Comparison of ENCODE assay signal across 12 cellular contexts in genomic region chr10:103894454-103894853, GRCh38. TPM values are rescaled to one million over a fixed set of nuclear protein-coding genes. Genes with fewer than 3 reads are reported as not detected.
DNase-seq lines count a peak whose midpoint lies in the region; ATAC-seq and TF ChIP-seq lines count a peak whose summit lies in the region.
"Had no signal": no experiment of that assay in that cellular context is flagged by ENCODE, and none has a peak within 500 bp of the region (broad histone marks: within the 10 kb centered on the region; RNA-seq: fewer than 3 reads in every experiment).

No MANE protein-coding gene starts in this region.

- H3K27ac Mint-ChIP-seq in T-helper 2 cell treated with Interferon-gamma antibody and Interleukin-4, amounts not matched to agents 5 μg/mL and 100 μg/mL, for 36 hours, result peak overlapping the region; percentile 72

- H3K4me1 ChIP-seq in breast epithelium, result no peaks in the 10 kb centered on the region
- peaks cover 7 to 13% of the 10 kb centered on the region in 2 donors for H3K4me1 ChIP-seq in thoracic aorta (ENCODE audit: control insufficient read depth in 1 of 2, low read depth in 2 of 2)

- H3K4me3 ChIP-seq in breast epithelium (no peak overlapping the region), thoracic aorta (no peak overlapping the region)

- no peaks in the 10 kb centered on the region for H3K27me3 Mint-ChIP-seq in T-helper 2 cell treated with Interferon-gamma antibody and Interleukin-4, amounts not matched to agents 5 μg/mL and 100 μg/mL, for 36 hours (ENCODE audit: low read depth)
- H3K27me3 Mint-ChIP-seq: B cell, IgD-negative memory B cell had no signal

- peak overlapping the region; percentile 41 for H3K4me3 Mint-ChIP-seq in T-helper 2 cell treated with Interferon-gamma antibody and Interleukin-4, amounts not matched to agents 5 μg/mL and 100 μg/mL, for 36 hours
- H3K4me3 Mint-ChIP-seq: B cell, IgD-negative memory B cell had no signal

- H3K27me3 ChIP-seq in breast epithelium (no peaks in the 10 kb centered on the region), thoracic aorta (replicated peaks; ENCODE audit: insufficient read depth) (no peaks in the 10 kb centered on the region)

- H3K27ac ChIP-seq in breast epithelium (peak overlapping the region; percentile 72 to 75), thoracic aorta (peak overlapping the region in 1 of 2 donors; percentile 10)

- TF ChIP-seq CTCF in breast epithelium (IDR thresholded peaks at IDR 0.05), result no peak
- no peak for TF ChIP-seq CTCF in thoracic aorta (IDR thresholded peaks at IDR 0.05)

- H3K36me3 ChIP-seq in breast epithelium, result no peaks in the 10 kb centered on the region
- peaks cover 39% of the 10 kb centered on the region for H3K36me3 ChIP-seq in thoracic aorta

- H3K4me1 Mint-ChIP-seq in T-helper 2 cell treated with Interferon-gamma antibody and Interleukin-4, amounts not matched to agents 5 μg/mL and 100 μg/mL, for 36 hours (ENCODE audit: low read depth), result peaks cover 45% of the 10 kb centered on the region
- H3K4me1 Mint-ChIP-seq: B cell had no signal

- peaks cover 64% of the 10 kb centered on the region for H3K36me3 Mint-ChIP-seq in T-helper 2 cell treated with Interferon-gamma antibody and Interleukin-4, amounts not matched to agents 5 μg/mL and 100 μg/mL, for 36 hours (ENCODE audit: low read depth)

- intact Hi-C loops in breast epithelium (cut with DNase I; ENCODE audit: low total_unique reads), result no loop called here

- no peaks in the 10 kb centered on the region for H3K9me3 ChIP-seq in breast epithelium
- no peaks in the 10 kb centered on the region for H3K9me3 ChIP-seq in thoracic aorta

- no peak for DNase-seq in T-helper 2 cell treated with Interferon-gamma antibody and Interleukin-4, amounts not matched to agents 5 μg/mL and 100 μg/mL, for 36 hours (ENCODE audit: low spot score)
- no peak for DNase-seq in T-helper 2 cell
- no peak for DNase-seq in breast epithelium (ENCODE audit: low spot score in 2 of 2)
- no peak for DNase-seq in left lobe of liver (ENCODE audit: low spot score)
- DNase-seq in thoracic aorta (ENCODE audit: low spot score), result no peak
- no peak for DNase-seq in NCI-H187 (lab: John Stamatoyannopoulos, UW)
- DNase-seq: activated CD4-positive, alpha-beta T cell treated with anti-CD3 and anti-CD28 coated beads for 1 hour; hippocampal formation had no signal

- no peak for TF ChIP-seq POLR2A in breast epithelium (IDR thresholded peaks at IDR 0.05)

- ATAC-seq in left lobe of liver, result peak; percentile 53
- peak; percentile 26 for ATAC-seq in thoracic aorta (ENCODE audit: insufficient number of reproducible peaks, low FRiP score, low read depth)
- no peak for ATAC-seq in HG02885 (IDR thresholded peaks at IDR 0.05; ENCODE audit: poor library complexity, unreplicated experiment)
- no peak for ATAC-seq in GM21717 (IDR thresholded peaks at IDR 0.05; ENCODE audit: unreplicated experiment)

- no peaks in the 10 kb centered on the region for H3K9me3 Mint-ChIP-seq in T-helper 2 cell treated with Interferon-gamma antibody and Interleukin-4, amounts not matched to agents 5 μg/mL and 100 μg/mL, for 36 hours
- H3K9me3 Mint-ChIP-seq: IgD-negative memory B cell had no signal

RNA-seq across cellular contexts. Expression of gene STN1, which starts 23.5 kb away (rescaled TPM):
- total RNA-seq in breast epithelium, result 10 to 100 TPM; 23.8 to 31.2 (median 25.2) TPM
- total RNA-seq in left lobe of liver, result 5.8 TPM
- 10 to 100 TPM; 11.6 to 30.6 TPM for total RNA-seq in thoracic aorta

RNA-seq across cellular contexts. Expression of gene SH3PXD2A, which starts 39.1 kb away (rescaled TPM):
- total RNA-seq in breast epithelium (10 to 100 TPM; 14.3 to 30.5 (median 14.7) TPM), left lobe of liver (43.5 TPM), thoracic aorta (10 to 100 TPM; 28.3 to 51.5 TPM)

Comparison
In these comparisons a context has a peak if more than half of its experiments do, and no peak if none do; other contexts are left out.
1. ATAC-seq: peak in left lobe of liver (single experiment) and thoracic aorta (single experiment); none in HG02885 (single experiment) and GM21717 (single experiment).